15 cellular contexts compared by ENCODE assay signal in genomic region chr5:126938461-126938860, GRCh38.
A peak's percentile ranks its signal among the peaks of the same experiment; 100 is the strongest.
DNase-seq lines count a peak whose midpoint lies in the region; ATAC-seq and TF ChIP-seq lines count a peak whose summit lies in the region.
"Had no signal": no experiment of that assay in that cellular context is flagged by ENCODE, and none has a peak within 500 bp of the region (broad histone marks: within the 10 kb centered on the region; RNA-seq: fewer than 3 reads in every experiment).

No MANE protein-coding gene starts in this region.

- no peaks in the 10 kb centered on the region for H3K9me3 Mint-ChIP-seq in GM23338
- H3K9me3 Mint-ChIP-seq in activated T-helper 1 cell treated with anti-CD3 and anti-CD28 coated beads, Interleukin-12 subunit alpha, Interleukin-12 subunit beta, Interleukin-2, Interleukin-4 antibody, amounts not matched to agents 30 ng/mL and 10 ng/mL and 1 ng/mL, durations not matched to agents 14 hours and 24 hours and 36 hours = no peaks in the 10 kb centered on the region

- H3K9me2 ChIP-seq in GM23338 (ENCODE audit: insufficient read depth) = no peaks in the 10 kb centered on the region

- no peak overlapping the region for H3K4me3 Mint-ChIP-seq in GM23338
- no peak overlapping the region for H3K4me3 Mint-ChIP-seq in activated T-helper 1 cell treated with anti-CD3 and anti-CD28 coated beads, Interleukin-12 subunit alpha, Interleukin-12 subunit beta, Interleukin-2, Interleukin-4 antibody, amounts not matched to agents 30 ng/mL and 10 ng/mL and 1 ng/mL, durations not matched to agents 14 hours and 24 hours and 36 hours

- DNase-seq in A172 (ENCODE audit: low spot score) (peak; percentile 22), GM23338 (ENCODE audit: low spot score) (no peak), amniotic stem cell (lab: John Stamatoyannopoulos, UW) (peak; percentile 57), foreskin fibroblast (peak; percentile 65 to 86), cerebellar nuclear complex (lab: John Stamatoyannopoulos, UW) (no peak)
- DNase-seq in activated T-helper 1 cell treated with anti-CD3 and anti-CD28 coated beads, Interleukin-12 subunit alpha, Interleukin-12 subunit beta, Interleukin-2, Interleukin-4 antibody, amounts not matched to agents 30 ng/mL and 10 ng/mL and 1 ng/mL, durations not matched to agents 14 hours and 24 hours and 36 hours (ENCODE audit: low spot score) = no peak
- DNase-seq: adrenal gland; AML-193; midbrain; NCI-H1930; NK-92 treated with Interleukin-12 subunit alpha and Interleukin-12 subunit beta, amount 100 ng/mL, for 24 hours; stimulated activated CD4-positive, alpha-beta T cell treated with anti-CD3 and anti-CD28 coated beads, Interleukin-2, amount 100 ng/mL, for 24 hours had no signal

- H3K4me1 ChIP-seq in GM23338 (ENCODE audit: insufficient read depth) = peaks cover 11% of the 10 kb centered on the region
- H3K4me1 ChIP-seq: vagina had no signal

- H3K27ac Mint-ChIP-seq in GM23338 = peak overlapping the region; percentile 81; the same call in 1 of the 2 replicates
- no peak overlapping the region for H3K27ac Mint-ChIP-seq in activated T-helper 1 cell treated with anti-CD3 and anti-CD28 coated beads, Interleukin-12 subunit alpha, Interleukin-12 subunit beta, Interleukin-2, Interleukin-4 antibody, amounts not matched to agents 30 ng/mL and 10 ng/mL and 1 ng/mL, durations not matched to agents 14 hours and 24 hours and 36 hours

- H3K36me3 ChIP-seq in GM23338 (ENCODE audit: insufficient read depth) = no peaks in the 10 kb centered on the region
- H3K36me3 ChIP-seq: adrenal gland, vagina had no signal

- ATAC-seq in GM23338 (no peak), HG03571 (IDR thresholded peaks at IDR 0.05; ENCODE audit: unreplicated experiment) (no peak), GM21576 (IDR thresholded peaks at IDR 0.05; ENCODE audit: unreplicated experiment) (no peak)

- no peaks in the 10 kb centered on the region for H3K79me2 ChIP-seq in GM23338 (replicated peaks; ENCODE audit: insufficient read depth)

- peaks cover 26% of the 10 kb centered on the region for H3K4me1 Mint-ChIP-seq in GM23338
- no peaks in the 10 kb centered on the region for H3K4me1 Mint-ChIP-seq in activated T-helper 1 cell treated with anti-CD3 and anti-CD28 coated beads, Interleukin-12 subunit alpha, Interleukin-12 subunit beta, Interleukin-2, Interleukin-4 antibody, amounts not matched to agents 30 ng/mL and 10 ng/mL and 1 ng/mL, durations not matched to agents 14 hours and 24 hours and 36 hours (ENCODE audit: low read depth)

- no peak overlapping the region; the same call in 1 of the 2 replicates for H3K27ac ChIP-seq in GM23338 (ENCODE audit: low read depth)
- H3K27ac ChIP-seq: adrenal gland, vagina had no signal

- no peak overlapping the region for H2AFZ ChIP-seq in GM23338

- H3K4me3 ChIP-seq in GM23338 (no peak overlapping the region), foreskin fibroblast (ENCODE audit: low read depth in 1 of 2, low read length in 2 of 2) (no peak overlapping the region)
- H3K4me3 ChIP-seq: adrenal gland, vagina had no signal

- H3F3A ChIP-seq in GM23338 (replicated peaks; ENCODE audit: low read depth) = no peaks in the 10 kb centered on the region

- intact Hi-C loops in activated T-helper 1 cell treated with anti-CD3 and anti-CD28 coated beads, Interleukin-12 subunit alpha, Interleukin-12 subunit beta, Interleukin-2, Interleukin-4 antibody, amounts not matched to agents 30 ng/mL and 10 ng/mL and 1 ng/mL, durations not matched to agents 14 hours and 24 hours and 36 hours (cut with micrococcal nuclease) = no loop called here

- H3K4me2 ChIP-seq in GM23338 = no peak overlapping the region

- no peaks in the 10 kb centered on the region for H3K27me3 ChIP-seq in GM23338 (ENCODE audit: insufficient read depth)
- H3K27me3 ChIP-seq: adrenal gland, vagina had no signal

- TF ChIP-seq CTCF in GM23338 (conservative IDR thresholded peaks at IDR 0.05; ENCODE audit: low read depth in 2 of 2) (no peak), foreskin fibroblast (IDR thresholded peaks at IDR 0.05; ENCODE audit: low read depth, low read length) (no peak)

- H3K27me3 Mint-ChIP-seq in GM23338 (ENCODE audit: insufficient read depth, low read depth, poor library complexity) = peaks cover 2% of the 10 kb centered on the region
- H3K27me3 Mint-ChIP-seq in activated T-helper 1 cell treated with anti-CD3 and anti-CD28 coated beads, Interleukin-12 subunit alpha, Interleukin-12 subunit beta, Interleukin-2, Interleukin-4 antibody, amounts not matched to agents 30 ng/mL and 10 ng/mL and 1 ng/mL, durations not matched to agents 14 hours and 24 hours and 36 hours (ENCODE audit: insufficient read depth) = no peaks in the 10 kb centered on the region

- no peaks in the 10 kb centered on the region for H4K20me1 ChIP-seq in GM23338 (replicated peaks; ENCODE audit: insufficient read depth)

- H3K36me3 Mint-ChIP-seq in GM23338 (ENCODE audit: low read depth) = no peaks in the 10 kb centered on the region
- H3K36me3 Mint-ChIP-seq in activated T-helper 1 cell treated with anti-CD3 and anti-CD28 coated beads, Interleukin-12 subunit alpha, Interleukin-12 subunit beta, Interleukin-2, Interleukin-4 antibody, amounts not matched to agents 30 ng/mL and 10 ng/mL and 1 ng/mL, durations not matched to agents 14 hours and 24 hours and 36 hours (ENCODE audit: low read depth) = no peaks in the 10 kb centered on the region

TF ChIP-seq in GM23338, 12 proteins besides CTCF, POLR2A, EP300 and RAD21 (continues in another document):
- TF ChIP-seq ZNF114 (CRISPR knock-in tag; IDR thresholded peaks at IDR 0.05) (no peak), REST (IDR thresholded peaks at IDR 0.05; ENCODE audit: unreplicated experiment) (no peak), STAT1 (IDR thresholded peaks at IDR 0.05; ENCODE audit: unreplicated experiment) (no peak), EZH2 (IDR thresholded peaks at IDR 0.05; ENCODE audit: low read depth, unreplicated experiment) (no peak), NANOG (IDR thresholded peaks at IDR 0.05; ENCODE audit: borderline replicate concordance) (no peak), POLR2AphosphoS5 (IDR thresholded peaks at IDR 0.05; ENCODE audit: low read depth) (no peak), CREB1 (CRISPR knock-in tag; IDR thresholded peaks at IDR 0.05; ENCODE audit: low read depth) (no peak), EZH2phosphoT487 (IDR thresholded peaks at IDR 0.05; ENCODE audit: unreplicated experiment) (no peak), ZNF331 (CRISPR knock-in tag; IDR thresholded peaks at IDR 0.05; ENCODE audit: low read depth) (no peak)

Comparison
In these comparisons a context has a peak if more than half of its experiments do, and no peak if none do; other contexts are left out.
1. DNase-seq: peak in A172 (single experiment), amniotic stem cell (single experiment) and foreskin fibroblast (2 of 2); none in GM23338 (single experiment), cerebellar nuclear complex (0 of 2) and activated T-helper 1 cell treated with anti-CD3 and anti-CD28 coated beads, Interleukin-12 subunit alpha, Interleukin-12 subunit beta, Interleukin-2, Interleukin-4 antibody, amounts not matched to agents 30 ng/mL and 10 ng/mL and 1 ng/mL, durations not matched to agents 14 hours and 24 hours and 36 hours (single experiment).